In genomic region chr6:32195902-32196681, GRCh38 we compare ENCODE assay signal across 1 cellular context.
TF ChIP-seq lines count a peak whose summit lies in the region.

No MANE protein-coding gene starts in this region.

TF ChIP-seq in H1, 55 proteins besides CTCF, POLR2A, EP300 and RAD21:
- TF ChIP-seq RBBP5 (IDR thresholded peaks at IDR 0.05; ENCODE audit: borderline replicate concordance, low read depth, low read length) (no peak; the same call in 1 of the 2 replicates), JUND (IDR thresholded peaks at IDR 0.05; ENCODE audit: low read length) (peak; percentile 96), ASH2L (IDR thresholded peaks at IDR 0.05; ENCODE audit: low read length) (peak; percentile 35), CBX5 (IDR thresholded peaks at IDR 0.05; ENCODE audit: low read depth, low read length) (no peak), CEBPB (IDR thresholded peaks at IDR 0.05; ENCODE audit: low read depth, low read length) (0 out of 2 replicates have a peak, but pooled peaks have one; percentile 5), SIX5 (IDR thresholded peaks at IDR 0.05; ENCODE audit: low read depth, low read length) (no peak), BCL11A (IDR thresholded peaks at IDR 0.05; ENCODE audit: low read depth in 2 of 2, low read length in 2 of 2) (no peak), KDM5A (IDR thresholded peaks at IDR 0.05; ENCODE audit: low read length) (0 out of 2 replicates have a peak, but pooled peaks have one; percentile 32), TAF7 (optimal IDR thresholded peaks at IDR 0.05; ENCODE audit: borderline replicate concordance, low read depth, low read length) (peak; percentile 88), JUN (IDR thresholded peaks at IDR 0.05; ENCODE audit: low read depth, low read length) (no peak), KDM4A (IDR thresholded peaks at IDR 0.05; ENCODE audit: low read depth, low read length, severe bottlenecking) (peak; percentile 68), POU5F1 (IDR thresholded peaks at IDR 0.05; ENCODE audit: low read depth, low read length) (no peak), TBP (IDR thresholded peaks at IDR 0.05; ENCODE audit: low read depth, low read length) (peak; percentile 63), SIN3A (conservative IDR thresholded peaks at IDR 0.05 in 1 of 2, IDR thresholded peaks at IDR 0.05 in 1 of 2; ENCODE audit: low read depth in 1 of 2, low read length in 2 of 2) (peak in 1 of 2 experiments; percentile 64; a peak in 2 of 4 replicates), CREB1 (IDR thresholded peaks at IDR 0.05) (peak; percentile 98), SAP30 (IDR thresholded peaks at IDR 0.05; ENCODE audit: insufficient read depth, insufficient replicate concordance, low read length) (no peak), PHF8 (conservative IDR thresholded peaks at IDR 0.05; ENCODE audit: low read depth, low read length) (peak; percentile 88), BACH1 (IDR thresholded peaks at IDR 0.05; ENCODE audit: low read length) (no peak; the same call in none of the 2 replicates), MAX (IDR thresholded peaks at IDR 0.05) (0 out of 2 replicates have a peak, but pooled peaks have one; percentile 18), GTF2F1 (IDR thresholded peaks at IDR 0.05; ENCODE audit: borderline replicate concordance, low read depth, low read length) (peak; percentile 8; the same call in 1 of the 2 replicates), GABPA (IDR thresholded peaks at IDR 0.05; ENCODE audit: borderline replicate concordance, insufficient read depth, low read length) (no peak), CHD2 (IDR thresholded peaks at IDR 0.05; ENCODE audit: low read length) (no peak; the same call in 1 of the 2 replicates), RFX5 (IDR thresholded peaks at IDR 0.05; ENCODE audit: borderline replicate concordance, low read depth, low read length) (no peak), HDAC2 (IDR thresholded peaks at IDR 0.05; ENCODE audit: borderline replicate concordance in 1 of 2, low read depth in 2 of 2, low read length in 2 of 2) (peak in 1 of 2 experiments; percentile 64; a peak in 1 of 4 replicates), YY1 (IDR thresholded peaks at IDR 0.05; ENCODE audit: low read depth, low read length) (0 out of 2 replicates have a peak, but pooled peaks have one; percentile 1), KDM1A (IDR thresholded peaks at IDR 0.05; ENCODE audit: borderline replicate concordance, low read length) (no peak), USF2 (IDR thresholded peaks at IDR 0.05; ENCODE audit: low read length) (no peak), E2F6 (IDR thresholded peaks at IDR 0.05) (peak; percentile 69), SP1 (IDR thresholded peaks at IDR 0.05; ENCODE audit: low read depth, low read length) (peak; percentile 40; the same call in 1 of the 2 replicates), ZNF274 (IDR thresholded peaks at IDR 0.05; ENCODE audit: borderline replicate concordance, extremely low read depth, low read length) (no peak), ATF3 (IDR thresholded peaks at IDR 0.05; ENCODE audit: insufficient read depth, low read depth, low read length) (peak; percentile 52; the same call in 1 of the 2 replicates), CHD7 (IDR thresholded peaks at IDR 0.05; ENCODE audit: insufficient replicate concordance, low read length) (no peak), POLR2AphosphoS5 (IDR thresholded peaks at IDR 0.05; ENCODE audit: low read depth, low read length) (peak; percentile 93), EZH2 (IDR thresholded peaks at IDR 0.05; ENCODE audit: low read depth, low read length, severe bottlenecking) (no peak), RXRA (IDR thresholded peaks at IDR 0.05; ENCODE audit: insufficient read depth, low read depth, low read length) (no peak), CTBP2 (IDR thresholded peaks at IDR 0.05; ENCODE audit: borderline replicate concordance, insufficient read depth, insufficient read length, low read length) (peak; percentile 37), TCF12 (IDR thresholded peaks at IDR 0.05; ENCODE audit: low read depth, low read length) (no peak), TAF1 (IDR thresholded peaks at IDR 0.05; ENCODE audit: low read depth, low read length) (peak; percentile 80)
